Comparison of ENCODE assay signal across 17 cellular contexts in the genomic region with DNA sequence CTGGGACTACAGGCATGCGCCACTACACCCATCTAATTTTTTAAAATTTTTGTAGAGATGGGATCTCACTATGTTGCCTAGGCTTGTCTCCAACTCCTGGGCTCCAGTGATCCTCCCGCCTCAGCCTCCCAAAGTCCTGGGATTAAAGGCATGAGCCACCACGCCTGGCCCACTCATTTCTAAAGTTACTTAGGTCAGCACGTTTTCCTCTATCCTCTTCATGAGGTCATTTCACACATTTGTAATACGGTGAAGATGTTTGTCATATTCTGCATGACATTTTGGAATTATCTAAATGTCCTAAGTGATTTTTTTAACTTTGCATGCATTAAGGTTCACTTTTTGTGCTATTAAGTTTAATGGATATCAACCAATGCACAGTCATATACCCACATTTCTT. TPM values are rescaled to one million over a fixed set of nuclear protein-coding genes. Genes with fewer than 3 reads are reported as not detected.
DNase-seq lines count a peak whose midpoint lies in the region; ATAC-seq, FAIRE-seq and TF ChIP-seq lines count a peak whose summit lies in the region.
"Had no signal": no experiment of that assay in that cellular context is flagged by ENCODE, and none has a peak within 500 bp of the region (broad histone marks: within the 10 kb centered on the region; RNA-seq: fewer than 3 reads in every experiment).

No MANE protein-coding gene starts in this region.

- no peaks in the 10 kb centered on the region for H3K27me3 Mint-ChIP-seq in astrocyte (ENCODE audit: low read depth, unreplicated experiment)

- no peak overlapping the region for H3K4me3 Mint-ChIP-seq in astrocyte (ENCODE audit: unreplicated experiment)
- H3K4me3 Mint-ChIP-seq: CD14-positive monocyte; CD8-positive, alpha-beta T cell; HFFc6 had no signal

- H3K4me1 ChIP-seq in IMR-90 (ENCODE audit: control insufficient read depth, insufficient read depth, low read length) (peaks cover 17% of the 10 kb centered on the region), astrocyte (ENCODE audit: insufficient read depth, low read length) (peaks cover 21% of the 10 kb centered on the region), keratinocyte (ENCODE audit: control insufficient read depth, extremely low read depth, insufficient read depth, low read length) (peaks cover 47% of the 10 kb centered on the region)

- H3K9me1 ChIP-seq in IMR-90 (ENCODE audit: insufficient read depth, low read length) (peaks cover 3% of the 10 kb centered on the region; the same call in 1 of the 2 replicates), keratinocyte (ENCODE audit: control insufficient read depth, extremely low read depth, insufficient read depth, low read length) (peaks cover 4% of the 10 kb centered on the region)

- POLR2A ChIA-PET in IMR-90 (lab: Charles Lee; ENCODE audit: unreplicated experiment), result no interaction called here

- no peak for ATAC-seq in IMR-90 (ENCODE audit: low read depth)
- ATAC-seq: CD8-positive, alpha-beta T cell had no signal

- H3K9me3 Mint-ChIP-seq in astrocyte (ENCODE audit: unreplicated experiment), result no peaks in the 10 kb centered on the region
- H3K9me3 Mint-ChIP-seq: CD14-positive monocyte; CD8-positive, alpha-beta T cell; HFFc6 had no signal

- no peak overlapping the region for H4K5ac ChIP-seq in IMR-90 (ENCODE audit: low read depth, low read length)

- no peak overlapping the region for H3K14ac ChIP-seq in IMR-90 (replicated peaks; ENCODE audit: low read depth, low read length)

- no peak overlapping the region for H3K27ac ChIP-seq in IMR-90 (ENCODE audit: insufficient read depth, low read length)
- no peak overlapping the region for H3K27ac ChIP-seq in astrocyte (ENCODE audit: low read depth, low read length)
- H3K27ac ChIP-seq in keratinocyte (ENCODE audit: control insufficient read depth, insufficient read depth, low read length), result peak overlapping the region; percentile 62
- H3K27ac ChIP-seq: HL-60 had no signal

- H3K4me2 ChIP-seq in IMR-90 (ENCODE audit: low read depth, low read length), result no peak overlapping the region
- H3K4me2 ChIP-seq in astrocyte (ENCODE audit: low read length), result peak overlapping the region; percentile 5
- H3K4me2 ChIP-seq in keratinocyte (ENCODE audit: control insufficient read depth, extremely low read depth, insufficient read depth, low read depth, low read length), result no peak overlapping the region

- H3K79me2 ChIP-seq in astrocyte (ENCODE audit: insufficient read depth, low read length), result no peaks in the 10 kb centered on the region
- H3K79me2 ChIP-seq in keratinocyte (ENCODE audit: control insufficient read depth, insufficient read depth, low read length), result no peaks in the 10 kb centered on the region

- dilution Hi-C loops in IMR-90 (cut with HindIII; ENCODE audit: low sequenced_read_pairs, unreplicated experiment) (no loop called here), keratinocyte (cut with MboI; ENCODE audit: extremely low pct_ligation_motif_present, low sequenced_read_pairs) (no loop called here)

- no peaks in the 10 kb centered on the region for H3K36me3 ChIP-seq in IMR-90 (ENCODE audit: control insufficient read depth, insufficient read depth, low read length)
- no peaks in the 10 kb centered on the region for H3K36me3 ChIP-seq in astrocyte (ENCODE audit: insufficient read depth, low read length)
- no peaks in the 10 kb centered on the region for H3K36me3 ChIP-seq in keratinocyte (ENCODE audit: control insufficient read depth in 2 of 2, extremely low read depth in 1 of 2, insufficient read depth in 2 of 2, low read length in 2 of 2)

- no peak for DNase-seq in IMR-90
- DNase-seq in astrocyte (ENCODE audit: low read depth), result no peak
- DNase-seq in keratinocyte (ENCODE audit: low read depth, low spot score), result no peak
- DNase-seq in SKM-1 treated with dmso at 0.1 percent for 144 hours (lab: John Stamatoyannopoulos, UW; ENCODE audit: unreplicated experiment), result no peak
- no peak for DNase-seq in UCSD-AML1 (lab: John Stamatoyannopoulos, UW; ENCODE audit: unreplicated experiment)
- DNase-seq: CD8-positive, alpha-beta T cell; COR-L47; DND-41; GF-D8; KBM-7 had no signal

- no CpG with 5 or more reads among the region's 5 CpGs for WGBS in IMR-90 (ENCODE audit: extremely low coverage in 2 of 2, insufficient read length in 1 of 2), 2 experiments

- FAIRE-seq in astrocyte (lab: Jason Lieb, UNC), result no peak
- peak; percentile 23 for FAIRE-seq in keratinocyte (lab: Jason Lieb, UNC)
- FAIRE-seq: D721Med had no signal

- no peak for TF ChIP-seq POLR2A in IMR-90 (IDR thresholded peaks at IDR 0.05; ENCODE audit: low read depth, low read length)

- H2BK5ac ChIP-seq in IMR-90 (ENCODE audit: low read depth, low read length, poor library complexity, severe bottlenecking), result no peak overlapping the region

- H2BK20ac ChIP-seq in IMR-90 (ENCODE audit: low read depth, low read length), result no peak overlapping the region

- H2AFZ ChIP-seq in IMR-90 (replicated peaks; ENCODE audit: low read length, poor library complexity), result no peak overlapping the region
- H2AFZ ChIP-seq in astrocyte (ENCODE audit: low read depth, low read length), result no peak overlapping the region
- no peak overlapping the region for H2AFZ ChIP-seq in keratinocyte (ENCODE audit: control insufficient read depth, low read length)

- H2BK15ac ChIP-seq in IMR-90 (ENCODE audit: low read depth, low read length), result no peak overlapping the region

- in situ Hi-C loops in IMR-90 (cut with MboI; ENCODE audit: low sequenced_read_pairs), result no loop called here

- H3K4me3 ChIP-seq in IMR-90 (ENCODE audit: insufficient read depth, low read depth, low read length) (no peak overlapping the region), astrocyte (ENCODE audit: insufficient read depth, low read depth, low read length) (no peak overlapping the region), keratinocyte (ENCODE audit: control insufficient read depth in 2 of 3, extremely low read depth in 1 of 3, insufficient read depth in 2 of 3, low read depth in 1 of 3, low read length in 3 of 3) (no peak overlapping the region)

- H3K79me1 ChIP-seq in IMR-90 (ENCODE audit: low read depth in 1 of 2, low read length in 2 of 2), result peaks cover 0 to 4% of the 10 kb centered on the region in 2 experiments; a peak in 1 of 4 replicates

- no peak overlapping the region for H4K8ac ChIP-seq in IMR-90 (ENCODE audit: low read depth in 2 of 2, low read length in 2 of 2)

- no peak overlapping the region for H2AK5ac ChIP-seq in IMR-90 (ENCODE audit: low read depth, low read length)

- no peak overlapping the region for H2BK120ac ChIP-seq in IMR-90 (ENCODE audit: low read depth, low read length)

- CTCF ChIA-PET in IMR-90 (lab: Yijun Ruan, JAX), result no interaction called here

- no peak overlapping the region for H4K91ac ChIP-seq in IMR-90 (ENCODE audit: insufficient read depth, low read depth, low read length)

- no peak for TF ChIP-seq RAD21 in IMR-90 (IDR thresholded peaks at IDR 0.05; ENCODE audit: low read length)

- no peak overlapping the region for H3K18ac ChIP-seq in IMR-90 (ENCODE audit: low read depth, low read length)

- no peak overlapping the region for H3K4ac ChIP-seq in IMR-90 (ENCODE audit: low read depth, low read length)

- intact Hi-C loops in IMR-90 (cut with micrococcal nuclease), result no loop called here

- H2AK9ac ChIP-seq in IMR-90 (replicated peaks; ENCODE audit: low read depth, low read length, poor library complexity), result no peak overlapping the region

- no peak overlapping the region for H3K23ac ChIP-seq in IMR-90 (ENCODE audit: low read depth, low read length)

- BruUV-seq in IMR-90 (replicated peaks; lab: Mats Ljungman, UMichigan), result no TSS peak

- peaks cover 8% of the 10 kb centered on the region for H3K4me1 Mint-ChIP-seq in astrocyte (ENCODE audit: low read depth, unreplicated experiment)

- peaks cover 3% of the 10 kb centered on the region for H3K36me3 Mint-ChIP-seq in astrocyte (ENCODE audit: low read depth, unreplicated experiment)
- H3K36me3 Mint-ChIP-seq: CD14-positive monocyte; CD8-positive, alpha-beta T cell had no signal

- H3K56ac ChIP-seq in IMR-90 (ENCODE audit: extremely low read depth, insufficient read depth, low read length), result no peak overlapping the region

- no peak overlapping the region for H3K27ac Mint-ChIP-seq in astrocyte (ENCODE audit: unreplicated experiment)
- H3K27ac Mint-ChIP-seq: CD8-positive, alpha-beta T cell had no signal

- no peak for TF ChIP-seq CTCF in IMR-90 (conservative IDR thresholded peaks at IDR 0.05; ENCODE audit: low read depth, low read length)
- no peak for TF ChIP-seq CTCF in astrocyte (IDR thresholded peaks at IDR 0.05; ENCODE audit: insufficient read depth, low read depth, low read length)
- no peak for TF ChIP-seq CTCF in keratinocyte (optimal IDR thresholded peaks at IDR 0.05 in 1 of 3, IDR thresholded peaks at IDR 0.05 in 1 of 3, conservative IDR thresholded peaks at IDR 0.05 in 1 of 3; ENCODE audit: extremely low read depth in 1 of 3, insufficient read depth in 2 of 3, low read length in 3 of 3)

- H3K9ac ChIP-seq in IMR-90 (ENCODE audit: low read depth, low read length) (no peak overlapping the region), astrocyte (ENCODE audit: low read length) (no peak overlapping the region), keratinocyte (ENCODE audit: control insufficient read depth, extremely low read depth, insufficient read depth, low read length) (no peak overlapping the region)

- H4K20me1 ChIP-seq in IMR-90 (ENCODE audit: insufficient read depth, low read length), result no peaks in the 10 kb centered on the region
- H4K20me1 ChIP-seq in astrocyte (ENCODE audit: insufficient read depth, low read length), result no peaks in the 10 kb centered on the region
- peaks cover 2% of the 10 kb centered on the region for H4K20me1 ChIP-seq in keratinocyte (ENCODE audit: control insufficient read depth, extremely low read depth, insufficient read depth, low read length)

- no peaks in the 10 kb centered on the region for H3K9me3 ChIP-seq in IMR-90 (ENCODE audit: control insufficient read depth, insufficient read depth, low read length)
- H3K9me3 ChIP-seq in astrocyte (ENCODE audit: insufficient read depth, low read depth, low read length), result no peaks in the 10 kb centered on the region
- H3K9me3 ChIP-seq in keratinocyte (ENCODE audit: control insufficient read depth, low read depth, low read length), result no peaks in the 10 kb centered on the region

- H3K27me3 ChIP-seq in IMR-90 (ENCODE audit: control insufficient read depth, insufficient read depth, low read length) (no peaks in the 10 kb centered on the region), astrocyte (ENCODE audit: insufficient read depth, low read length) (no peaks in the 10 kb centered on the region), keratinocyte (ENCODE audit: control insufficient read depth, extremely low read depth, insufficient read depth, low read length) (no peaks in the 10 kb centered on the region)

RNA-seq across cellular contexts. Expression of a gene that starts 11.9 kb away (rescaled TPM):
- 1.1 TPM in 2 replicates for total RNA-seq in IMR-90 (2012; rRNA removed)
- polyA plus RNA-seq in IMR-90 (2012; rRNA removed), result 6.2 and 6.4 TPM in 2 replicates
- 9.7 and 10.0 TPM in 2 replicates for polyA plus RNA-seq in IMR-90 (2012; cell fraction: cytosol; rRNA removed)
- 15.8 and 22.6 TPM in 2 replicates for polyA plus RNA-seq in IMR-90 (2012; cell fraction: nucleus; rRNA removed; ENCODE audit: low replicate concordance)
- total RNA-seq in astrocyte, result 43.4 and 45.1 TPM in 2 replicates
- 1.4 to 3.5 TPM (median 1.9 TPM) in 3 replicates for polyA plus RNA-seq in keratinocyte
- 0.54 TPM for polyA plus RNA-seq in keratinocyte (2011; ENCODE audit: low read depth)
- 1.7 and 3.5 TPM in 2 replicates for polyA plus RNA-seq in keratinocyte (2011; cell fraction: cytosol; rRNA removed)
- polyA plus RNA-seq in keratinocyte (2011; cell fraction: nucleus; rRNA removed), result 5.4 and 7.0 TPM in 2 replicates
- 3.0 and 8.8 TPM in 2 replicates for polyA plus RNA-seq in keratinocyte (2012; ENCODE audit: low replicate concordance)
- polyA minus RNA-seq in keratinocyte, result 1.2 to 4.6 TPM (median 1.3 TPM) in 3 replicates
- polyA minus RNA-seq in keratinocyte (2011; cell fraction: cytosol; rRNA and poly(A)+ RNA removed), result 4.6 TPM
- polyA minus RNA-seq in keratinocyte (2011; cell fraction: nucleus; rRNA and poly(A)+ RNA removed), result 1.7 and 2.2 TPM in 2 replicates

RNA-seq across cellular contexts. Expression of a gene that starts 16.0 kb away (rescaled TPM):
- 10.9 and 13.9 TPM in 2 replicates for total RNA-seq in IMR-90 (2012; rRNA removed)
- polyA plus RNA-seq in IMR-90 (2012; rRNA removed), result 8.2 and 8.8 TPM in 2 replicates
- 7.4 and 8.5 TPM in 2 replicates for polyA plus RNA-seq in IMR-90 (2012; cell fraction: cytosol; rRNA removed)
- 5.2 and 7.5 TPM in 2 replicates for polyA plus RNA-seq in IMR-90 (2012; cell fraction: nucleus; rRNA removed; ENCODE audit: low replicate concordance)
- 18.6 and 20.2 TPM in 2 replicates for total RNA-seq in astrocyte
- 4.9 to 6.8 TPM (median 5.7 TPM) in 3 replicates for polyA plus RNA-seq in keratinocyte
- 1.8 TPM for polyA plus RNA-seq in keratinocyte (2011; ENCODE audit: low read depth)
- polyA plus RNA-seq in keratinocyte (2011; cell fraction: cytosol; rRNA removed), result 3.5 and 4.4 TPM in 2 replicates
- polyA plus RNA-seq in keratinocyte (2011; cell fraction: nucleus; rRNA removed), result 6.5 and 6.8 TPM in 2 replicates
- 3.7 and 5.9 TPM in 2 replicates for polyA plus RNA-seq in keratinocyte (2012; ENCODE audit: low replicate concordance)
- 3.6 to 5.8 TPM (median 3.7 TPM) in 3 replicates for polyA minus RNA-seq in keratinocyte
- polyA minus RNA-seq in keratinocyte (2011; cell fraction: cytosol; rRNA and poly(A)+ RNA removed), result 8.1 TPM
- polyA minus RNA-seq in keratinocyte (2011; cell fraction: nucleus; rRNA and poly(A)+ RNA removed), result 3.7 and 4.0 TPM in 2 replicates

RNA-seq across cellular contexts. Expression of a gene that starts 22.9 kb away (rescaled TPM):
- total RNA-seq in IMR-90 (2012; rRNA removed) (1.1 and 2.0 TPM in 2 replicates), astrocyte (10.1 and 10.7 TPM in 2 replicates)
- polyA plus RNA-seq in IMR-90 (2012; rRNA removed) (9.4 and 9.8 TPM in 2 replicates), keratinocyte (3.5 to 4.7 TPM (median 3.6 TPM) in 3 replicates)
- polyA plus RNA-seq in IMR-90 (2012; cell fraction: cytosol; rRNA removed), result 4.7 and 4.8 TPM in 2 replicates
- polyA plus RNA-seq in IMR-90 (2012; cell fraction: nucleus; rRNA removed; ENCODE audit: low replicate concordance), result 15.6 and 30.1 TPM in 2 replicates
- 1.1 TPM for polyA plus RNA-seq in keratinocyte (2011; ENCODE audit: low read depth)
- polyA plus RNA-seq in keratinocyte (2011; cell fraction: cytosol; rRNA removed), result 2.5 and 2.6 TPM in 2 replicates
- polyA plus RNA-seq in keratinocyte (2011; cell fraction: nucleus; rRNA removed), result 5.8 and 6.0 TPM in 2 replicates
- 1.8 and 2.2 TPM in 2 replicates for polyA plus RNA-seq in keratinocyte (2012; ENCODE audit: low replicate concordance)
- polyA minus RNA-seq in keratinocyte, result 0.89 to 2.6 TPM (median 0.96 TPM) in 3 replicates
- 2.1 TPM for polyA minus RNA-seq in keratinocyte (2011; cell fraction: cytosol; rRNA and poly(A)+ RNA removed)
- 1.3 and 1.7 TPM in 2 replicates for polyA minus RNA-seq in keratinocyte (2011; cell fraction: nucleus; rRNA and poly(A)+ RNA removed)

RNA-seq across cellular contexts. Expression of a gene that starts 33.5 kb away (rescaled TPM):
- total RNA-seq in IMR-90 (2012; rRNA removed) (9.9 and 17.5 TPM in 2 replicates), astrocyte (57.8 and 64.0 TPM in 2 replicates)
- polyA plus RNA-seq in IMR-90 (2012; rRNA removed) (75.1 and 101 TPM in 2 replicates), keratinocyte (10.4 to 29.0 TPM (median 14.0 TPM) in 3 replicates)
- polyA plus RNA-seq in IMR-90 (2012; cell fraction: cytosol; rRNA removed), result 67.5 and 73.6 TPM in 2 replicates
- polyA plus RNA-seq in IMR-90 (2012; cell fraction: nucleus; rRNA removed; ENCODE audit: low replicate concordance), result 35.0 and 62.6 TPM in 2 replicates
- 2.3 TPM for polyA plus RNA-seq in keratinocyte (2011; ENCODE audit: low read depth)
- 12.5 and 32.8 TPM in 2 replicates for polyA plus RNA-seq in keratinocyte (2011; cell fraction: cytosol; rRNA removed)
- 15.1 and 26.5 TPM in 2 replicates for polyA plus RNA-seq in keratinocyte (2011; cell fraction: nucleus; rRNA removed)
- polyA plus RNA-seq in keratinocyte (2012; ENCODE audit: low replicate concordance), result 10.6 and 21.1 TPM in 2 replicates
- 8.4 to 20.7 TPM (median 11.2 TPM) in 3 replicates for polyA minus RNA-seq in keratinocyte
- polyA minus RNA-seq in keratinocyte (2011; cell fraction: cytosol; rRNA and poly(A)+ RNA removed), result 18.6 TPM
- 9.5 and 10.2 TPM in 2 replicates for polyA minus RNA-seq in keratinocyte (2011; cell fraction: nucleus; rRNA and poly(A)+ RNA removed)

RNA-seq across cellular contexts. Expression of a gene that starts 55.9 kb away (rescaled TPM):
- total RNA-seq in IMR-90 (2012; rRNA removed) (not detected in 2 replicates), astrocyte (not detected in 2 replicates)
- polyA plus RNA-seq in IMR-90 (2012; rRNA removed) (not detected in 2 replicates), keratinocyte (not detected in 3 replicates)
- not detected in 2 replicates for polyA plus RNA-seq in IMR-90 (2012; cell fraction: cytosol; rRNA removed)
- polyA plus RNA-seq in IMR-90 (2012; cell fraction: nucleus; rRNA removed; ENCODE audit: low replicate concordance), result not detected in 2 replicates
- polyA plus RNA-seq in keratinocyte (2011; ENCODE audit: low read depth), result not detected
- not detected in 2 replicates for polyA plus RNA-seq in keratinocyte (2011; cell fraction: cytosol; rRNA removed)
- polyA plus RNA-seq in keratinocyte (2011; cell fraction: nucleus; rRNA removed), result not detected in 2 replicates
- polyA plus RNA-seq in keratinocyte (2012; ENCODE audit: low replicate concordance), result not detected in 2 replicates
- not detected in 3 replicates for polyA minus RNA-seq in keratinocyte
- polyA minus RNA-seq in keratinocyte (2011; cell fraction: cytosol; rRNA and poly(A)+ RNA removed), result not detected
- not detected in 2 replicates for polyA minus RNA-seq in keratinocyte (2011; cell fraction: nucleus; rRNA and poly(A)+ RNA removed)
- total RNA-seq: A673; CD8-positive, alpha-beta T cell; H4; HFFc6 had no signal
- polyA plus RNA-seq: BJ, CD14-positive monocyte had no signal

Comparison
In these comparisons a context has a peak if more than half of its experiments do, and no peak if none do; other contexts are left out.
1. RNA of a gene that starts 11.9 kb away (total RNA-seq): 43.4 to 45.1 TPM in astrocyte; 1.1 TPM in IMR-90; every median in the first group is over 10 times any median in the second.